In genomic region chr1:208724079-208724478, GRCh38 we compare ENCODE assay signal across 16 cellular contexts.
DNase-seq lines count a peak whose midpoint lies in the region; ATAC-seq lines count a peak whose summit lies in the region.
"Had no signal": no experiment of that assay in that cellular context is flagged by ENCODE, and none has a peak within 500 bp of the region (broad histone marks: within the 10 kb centered on the region; RNA-seq: fewer than 3 reads in every experiment).

No MANE protein-coding gene starts in this region.

- peak; percentile 62 for ATAC-seq in GM18519 (IDR thresholded peaks at IDR 0.05; ENCODE audit: low FRiP score, unreplicated experiment)
- peak; percentile 48 for ATAC-seq in HG03469 (IDR thresholded peaks at IDR 0.05; ENCODE audit: unreplicated experiment)
- ATAC-seq in Right ventricle myocardium inferior: no peak
- ATAC-seq in sciatic nerve: no peak
- ATAC-seq in GM21360 (IDR thresholded peaks at IDR 0.05; ENCODE audit: unreplicated experiment): no peak

- DNase-seq in CD1c-positive myeloid dendritic cell (ENCODE audit: extremely low spot score) (peak; percentile 39), OCI-M1 (lab: John Stamatoyannopoulos, UW) (peak; percentile 34), Right ventricle myocardium inferior (ENCODE audit: missing footprints) (no peak), sciatic nerve (ENCODE audit: low spot score) (no peak), OCI-M2 (lab: John Stamatoyannopoulos, UW; ENCODE audit: unreplicated experiment) (no peak)
- DNase-seq: AML-193; CD4-positive, alpha-beta memory T cell; DND-41; GF-D8; MG63; NCI-H1436; NCI-H2029 treated with DMSO at 0.1 percent for 48 hours; NCI-H510A treated with DMSO at 0.1 percent for 48 hours had no signal

- intact Hi-C loops in Right ventricle myocardium inferior (cut with DNase I): no loop called here
- intact Hi-C loops in sciatic nerve (cut with DNase I): no loop called here

Comparison
In these comparisons a context has a peak if more than half of its experiments do, and no peak if none do; other contexts are left out.
1. DNase-seq: peak in CD1c-positive myeloid dendritic cell (single experiment) and OCI-M1 (single experiment); none in Right ventricle myocardium inferior (single experiment), sciatic nerve (single experiment) and OCI-M2 (single experiment).
2. ATAC-seq: peak in GM18519 (single experiment) and HG03469 (single experiment); none in Right ventricle myocardium inferior (single experiment), sciatic nerve (single experiment) and GM21360 (single experiment).